ENCODE assay signal across 16 cellular contexts in genomic region chr20:50717974-50718761, GRCh38. TPM values are rescaled to one million over a fixed set of nuclear protein-coding genes. Genes with fewer than 3 reads are reported as not detected.
A peak's percentile ranks its signal among the peaks of the same experiment; 100 is the strongest.
DNase-seq lines count a peak whose midpoint lies in the region; TF ChIP-seq lines count a peak whose summit lies in the region.
"Had no signal": no experiment of that assay in that cellular context is flagged by ENCODE, and none has a peak within 500 bp of the region (broad histone marks: within the 10 kb centered on the region; RNA-seq: fewer than 3 reads in every experiment).

No MANE protein-coding gene starts in this region.

- no peaks in the 10 kb centered on the region for H3K9me3 ChIP-seq in SK-N-MC (ENCODE audit: low read depth, low read length)
- H3K9me3 ChIP-seq in uterus, result no peaks in the 10 kb centered on the region
- H3K9me3 ChIP-seq: body of pancreas, heart left ventricle had no signal

- no peaks in the 10 kb centered on the region for H3K4me1 ChIP-seq in uterus

- H3K27me3 ChIP-seq in uterus, result no peaks in the 10 kb centered on the region
- H3K27me3 ChIP-seq: body of pancreas, heart left ventricle had no signal

- intact Hi-C loops in uterus (cut with DNase I; ENCODE audit: low total_unique reads), result loop anchor here (10.0 kb wide), 1 partner anchor 93 kb away; no protein-coding TSS in a partner anchor

- H3K27ac ChIP-seq in SK-N-MC, result no peak overlapping the region
- H3K27ac ChIP-seq in uterus, result peak overlapping the region; percentile 66 to 84
- H3K27ac ChIP-seq: body of pancreas, heart left ventricle had no signal

- H3K4me3 ChIP-seq in SK-N-MC (no peak overlapping the region), uterus (no peak overlapping the region)
- H3K4me3 ChIP-seq: body of pancreas, heart left ventricle had no signal

- DNase-seq in SIG-M5 treated with dmso at 0.1 percent for 504 hours (lab: John Stamatoyannopoulos, UW; ENCODE audit: unreplicated experiment) (peak; percentile 86), SIG-M5 (lab: John Stamatoyannopoulos, UW) (no peak), SK-N-MC (ENCODE audit: low read depth, low spot score) (no peak), iris pigment epithelial cell (ENCODE audit: low read depth) (peak; percentile 20), uterus (no peak), AML-193 (lab: John Stamatoyannopoulos, UW) (no peak), medulla oblongata (ENCODE audit: extremely low spot score) (no peak), C1 segment of cervical spinal cord (lab: John Stamatoyannopoulos, UW) (no peak)
- DNase-seq: activated CD8-positive, alpha-beta memory T cell treated with anti-CD3 and anti-CD28 coated beads for 24 hours; activated gamma-delta T cell treated with Interleukin-2 at 50 U/mL for 16 hours; body of pancreas; DMS153; effector memory CD4-positive, alpha-beta T cell; heart left ventricle; left ventricle myocardium superior; NCI-H2227 treated with DMSO at 0.1 percent for 48 hours had no signal

- peak overlapping the region; percentile 7 for H3K9ac ChIP-seq in SK-N-MC (ENCODE audit: insufficient read length)

- peak in 3 of 4 experiments; percentile 10 to 22 (median 18) for TF ChIP-seq CTCF in uterus (IDR thresholded peaks at IDR 0.05)

- H3K36me3 ChIP-seq in SK-N-MC (ENCODE audit: insufficient read depth, low read length), result no peaks in the 10 kb centered on the region
- H3K36me3 ChIP-seq in uterus, result no peaks in the 10 kb centered on the region
- H3K36me3 ChIP-seq: heart left ventricle had no signal

- TF ChIP-seq POLR2A in uterus (IDR thresholded peaks at IDR 0.05), result no peak

RNA-seq across cellular contexts. Expression of gene PARD6B, which starts 13.2 kb away (rescaled TPM):
- total RNA-seq in uterus, result 10 to 100 TPM in 2 of 4 donors, 1 to 10 TPM in 2; 2.0 to 13.2 (median 7.8) TPM

RNA-seq across cellular contexts. Expression of gene RIPOR3, which starts 26.8 kb away (rescaled TPM):
- total RNA-seq in uterus, result 10 to 100 TPM in 3 of 4 donors, 1 to 10 TPM in 1; 9.1 to 85.4 (median 17.8) TPM

Comparison
In these comparisons a context has a peak if more than half of its experiments do, and no peak if none do; other contexts are left out.
1. DNase-seq: peak in SIG-M5 treated with dmso at 0.1 percent for 504 hours (single experiment) and iris pigment epithelial cell (single experiment); none in SIG-M5 (single experiment), SK-N-MC (single experiment), uterus (0 of 2), AML-193 (0 of 2), medulla oblongata (single experiment) and C1 segment of cervical spinal cord (0 of 14).